28 cellular contexts compared by ENCODE assay signal in the genomic region with DNA sequence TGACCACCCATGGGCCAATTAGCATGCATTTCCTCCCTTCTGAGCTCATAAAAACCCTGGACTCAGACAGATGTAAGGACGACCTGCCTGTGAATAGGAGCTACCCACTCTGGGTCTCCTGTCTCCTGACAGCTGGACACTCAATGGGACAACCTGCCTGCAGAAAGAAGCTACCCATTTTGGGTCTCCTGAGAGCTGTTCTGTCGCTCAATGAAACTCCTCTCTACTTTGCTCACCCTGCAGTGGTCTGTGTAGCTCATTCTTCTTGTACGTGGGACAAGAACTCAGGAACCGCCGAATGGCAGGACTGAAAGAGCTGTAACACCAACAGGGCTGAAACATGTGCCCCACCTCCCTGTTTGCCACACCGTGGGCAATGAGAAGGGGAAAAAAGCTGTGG.
"Had no signal": no experiment of that assay in that cellular context is flagged by ENCODE, and none has a peak within 500 bp of the region (broad histone marks: within the 10 kb centered on the region; RNA-seq: fewer than 3 reads in every experiment).

No MANE protein-coding gene starts in this region.

- H3K4me3 ChIP-seq: lower lobe of right lung, pancreas, prostate gland, sigmoid colon, spleen, suprapubic skin, thoracic aorta, tibial artery, upper lobe of right lung had no signal

- H3K9me3 ChIP-seq: pancreas, prostate gland had no signal

- H3K27ac ChIP-seq: lower lobe of right lung, pancreas, prostate gland, sigmoid colon, spleen, suprapubic skin, thoracic aorta, tibial artery, upper lobe of right lung had no signal

- ATAC-seq: left cardiac atrium, left lobe of liver, lower lobe of right lung, natural killer cell, pancreas, right cardiac atrium had no signal

- FAIRE-seq: keratinocyte, pancreas, small intestine, urothelium cell line had no signal

- DNase-seq: hippocampal formation; kidney glomerular epithelial cell; left cardiac atrium; lower lobe of right lung; mammary epithelial cell; mesenchymal stem cell; naive B cell; natural killer cell; nephron progenitor cell; nucleus accumbens; posterior cingulate gyrus; retina; right cardiac atrium; sigmoid colon; small intestine; spleen; stimulated activated CD4-positive, alpha-beta T cell treated with anti-CD3 and anti-CD28 coated beads, Interleukin-4, amount 100 ng/mL, for 24 hours; stimulated activated naive CD4-positive, alpha-beta T cell; tibial artery; trophoblast cell; upper lobe of right lung had no signal

- H3K4me1 ChIP-seq: lower lobe of right lung, pancreas, prostate gland, sigmoid colon, spleen, suprapubic skin, tibial artery, upper lobe of right lung had no signal

- H3K27me3 ChIP-seq: pancreas, sigmoid colon, tibial artery, upper lobe of right lung had no signal

- H3K36me3 ChIP-seq: lower lobe of right lung, pancreas, prostate gland, sigmoid colon, spleen, suprapubic skin, thoracic aorta, tibial artery, upper lobe of right lung had no signal
